ENCODE assay signal across 8 cellular contexts in genomic region chr1:153697873-153698647, GRCh38. TPM values are rescaled to one million over a fixed set of nuclear protein-coding genes. Genes with fewer than 3 reads are reported as not detected.
A peak's percentile ranks its signal among the peaks of the same experiment; 100 is the strongest.
DNase-seq lines count a peak whose midpoint lies in the region; ATAC-seq and TF ChIP-seq lines count a peak whose summit lies in the region.

No MANE protein-coding gene starts in this region.

- DNase-seq in CMK (ENCODE audit: low read depth) (peak; percentile 64), adrenal gland (peak; percentile 73 to 91 (median 89)), left ventricle myocardium superior (peak; percentile 78), trophoblast cell (peak; percentile 11 to 54), H4 (ENCODE audit: low spot score) (no peak), NCI-H748 (lab: John Stamatoyannopoulos, UW; ENCODE audit: unreplicated experiment) (no peak), DMS114 treated with DMSO at 0.1 percent for 48 hours (lab: John Stamatoyannopoulos, UW; ENCODE audit: unreplicated experiment) (no peak), COLO829 (ENCODE audit: low spot score) (no peak)

- peak overlapping the region; percentile 75 for H2AK5ac ChIP-seq in trophoblast cell (ENCODE audit: low read length)

- peak; percentile 91 for ATAC-seq in left ventricle myocardium superior

- H4K12ac ChIP-seq in trophoblast cell (ENCODE audit: low read depth, low read length) = peak overlapping the region; percentile 9

- peaks cover 3% of the 10 kb centered on the region for H3K79me2 ChIP-seq in trophoblast cell (ENCODE audit: control insufficient read depth, insufficient read depth, low read length, poor library complexity)

- intact Hi-C loops in adrenal gland (cut with DNase I) = no loop called here
- intact Hi-C loops in left ventricle myocardium superior (cut with micrococcal nuclease) = no loop called here

- no peak for TF ChIP-seq CTCF in adrenal gland (IDR thresholded peaks at IDR 0.05)

- H3K4me3 ChIP-seq in adrenal gland (peak overlapping the region in 1 of 4 donors; percentile 17), trophoblast cell (ENCODE audit: low read depth, low read length) (no peak overlapping the region)

- no peak overlapping the region for H3K9ac ChIP-seq in trophoblast cell (ENCODE audit: low read length)

- peak overlapping the region; percentile 90 for H3K18ac ChIP-seq in trophoblast cell (ENCODE audit: low read length)

- H3K9me3 ChIP-seq in adrenal gland (replicated peaks in 1 of 3) (no peaks in the 10 kb centered on the region), trophoblast cell (ENCODE audit: insufficient read depth, low read depth, low read length) (no peaks in the 10 kb centered on the region)

- 13 to 32% (median 17%) methylated on average over 23 to 26 of the region's 26 CpGs for WGBS in adrenal gland, 4 donors
- WGBS in trophoblast cell (ENCODE audit: extremely low coverage, insufficient coverage, insufficient read length) = no CpG with 5 or more reads among the region's 26 CpGs

- peak overlapping the region; percentile 80 for H2AFZ ChIP-seq in trophoblast cell (ENCODE audit: insufficient read depth, low read length, poor library complexity)

- no peaks in the 10 kb centered on the region for H3K27me3 ChIP-seq in adrenal gland
- no peaks in the 10 kb centered on the region for H3K27me3 ChIP-seq in trophoblast cell (ENCODE audit: insufficient read depth, low read length)

- H4K91ac ChIP-seq in trophoblast cell (ENCODE audit: low read depth, low read length) = peak overlapping the region; percentile 96

- H3K14ac ChIP-seq in trophoblast cell (ENCODE audit: low read length) = peak overlapping the region; percentile 38

- peaks cover 12% of the 10 kb centered on the region for H3K79me1 ChIP-seq in trophoblast cell (ENCODE audit: low read length)

- H3K4me1 ChIP-seq in adrenal gland (replicated peaks in 1 of 2) (peaks cover 17 to 23% of the 10 kb centered on the region in 2 donors), trophoblast cell (ENCODE audit: control insufficient read depth in 1 of 2, insufficient read depth in 2 of 2, low read length in 2 of 2) (peaks cover 16 to 21% of the 10 kb centered on the region in 2 experiments)

- peak overlapping the region; percentile 75 for H3K4ac ChIP-seq in trophoblast cell (ENCODE audit: low read depth, low read length)

- peak overlapping the region; percentile 97 for H2BK12ac ChIP-seq in trophoblast cell (ENCODE audit: low read length)

- peak overlapping the region; percentile 62 for H2BK120ac ChIP-seq in trophoblast cell (ENCODE audit: insufficient read depth, low read length, poor library complexity)

- peak overlapping the region; percentile 29 to 89 (median 75) for H3K27ac ChIP-seq in adrenal gland
- H3K27ac ChIP-seq in trophoblast cell (ENCODE audit: low read depth, low read length) = peak overlapping the region; percentile 48

- TF ChIP-seq POLR2A in adrenal gland (IDR thresholded peaks at IDR 0.05) = peak in 1 of 2 donors; percentile 49

- H2BK5ac ChIP-seq in trophoblast cell (ENCODE audit: low read depth, low read length, poor library complexity) = peak overlapping the region; percentile 44

- H3K4me2 ChIP-seq in trophoblast cell (ENCODE audit: low read length) = no peak overlapping the region

- no peak overlapping the region for H3K23ac ChIP-seq in trophoblast cell (ENCODE audit: low read length)

- H3K36me3 ChIP-seq in adrenal gland (replicated peaks in 1 of 2) (no peaks in the 10 kb centered on the region), trophoblast cell (ENCODE audit: control insufficient read depth in 1 of 2, insufficient read depth in 2 of 2, low read length in 2 of 2) (no peaks in the 10 kb centered on the region)

- peak overlapping the region; percentile 85 for H4K8ac ChIP-seq in trophoblast cell (ENCODE audit: low read depth, low read length)

RNA-seq across cellular contexts. Expression of gene NPR1, which starts 19.6 kb away (rescaled TPM):
- total RNA-seq in adrenal gland = 10 to 100 TPM; 15.9 to 29.3 (median 19.6) TPM
- 10 to 100 TPM; 10.4 to 47.9 (median 39.4) TPM for polyA plus RNA-seq in adrenal gland
- total RNA-seq in left ventricle myocardium superior = 10.5 TPM
- polyA plus RNA-seq in trophoblast cell (2013) = 0.14 and 0.16 TPM in 2 replicates
- not detected in 2 replicates for total RNA-seq in H4 (2014; rRNA removed; shearing (Covaris generic))

RNA-seq across cellular contexts. Expression of gene ILF2, which starts 27.3 kb away (rescaled TPM):
- total RNA-seq in adrenal gland (100 to 1,000 TPM in 5 of 8 donors, 10 to 100 TPM in 3; 77.7 to 192 (median 105) TPM), left ventricle myocardium superior (56.9 TPM)
- 100 to 1,000 TPM in 1 of 3 donors, 10 to 100 TPM in 2; 42.2 to 397 (median 45.6) TPM for polyA plus RNA-seq in adrenal gland
- polyA plus RNA-seq in trophoblast cell (2013) = 244 and 253 TPM in 2 replicates
- total RNA-seq in H4 (2014; rRNA removed; shearing (Covaris generic)) = 345 and 420 TPM in 2 replicates

RNA-seq across cellular contexts. Expression of gene INTS3, which starts 29.8 kb away (rescaled TPM):
- 10 to 100 TPM; 40.7 to 88.1 (median 58.3) TPM for total RNA-seq in adrenal gland
- polyA plus RNA-seq in adrenal gland = 100 to 1,000 TPM in 2 of 3 donors, 10 to 100 TPM in 1; 60.2 to 148 (median 114) TPM
- total RNA-seq in left ventricle myocardium superior = 35.5 TPM
- polyA plus RNA-seq in trophoblast cell (2013) = 24.2 and 25.1 TPM in 2 replicates
- 16.7 and 18.6 TPM in 2 replicates for total RNA-seq in H4 (2014; rRNA removed; shearing (Covaris generic))

RNA-seq across cellular contexts. Expression of gene SNAPIN, which starts 39.6 kb away (rescaled TPM):
- total RNA-seq in adrenal gland = 100 to 1,000 TPM in 3 of 8 donors, 10 to 100 TPM in 5; 48.3 to 176 (median 85.3) TPM
- 10 to 100 TPM; 37.7 to 50.8 (median 40.6) TPM for polyA plus RNA-seq in adrenal gland
- total RNA-seq in left ventricle myocardium superior = 60.1 TPM
- polyA plus RNA-seq in trophoblast cell (2013) = 29.2 and 31.4 TPM in 2 replicates
- 82.5 and 98.7 TPM in 2 replicates for total RNA-seq in H4 (2014; rRNA removed; shearing (Covaris generic))

Comparison
In these comparisons a context has a peak if more than half of its experiments do, and no peak if none do; other contexts are left out.
1. DNase-seq: peak in CMK (single experiment), adrenal gland (7 of 7), left ventricle myocardium superior (single experiment) and trophoblast cell (2 of 2); none in H4 (single experiment), NCI-H748 (single experiment), DMS114 treated with DMSO at 0.1 percent for 48 hours (single experiment) and COLO829 (single experiment).
2. RNA of gene NPR1, which starts 19.6 kb away (total RNA-seq): 15.9 to 29.3 TPM in adrenal gland and 10.5 TPM in left ventricle myocardium superior (single experiment); not detected in H4; every median in the first group is over 10 times any median in the second.